11 cellular contexts compared by ENCODE assay signal in genomic region chr9:91119679-91120078, GRCh38.
DNase-seq lines count a peak whose midpoint lies in the region; ATAC-seq, FAIRE-seq and TF ChIP-seq lines count a peak whose summit lies in the region.
"Had no signal": no experiment of that assay in that cellular context is flagged by ENCODE, and none has a peak within 500 bp of the region (broad histone marks: within the 10 kb centered on the region; RNA-seq: fewer than 3 reads in every experiment).

No MANE protein-coding gene starts in this region.

- H3K4me2 ChIP-seq in astrocyte (ENCODE audit: low read length): peak overlapping the region; percentile 79

- peaks cover 23% of the 10 kb centered on the region for H3K4me1 Mint-ChIP-seq in astrocyte (ENCODE audit: low read depth, unreplicated experiment)

- no peaks in the 10 kb centered on the region for H3K9me3 ChIP-seq in astrocyte (ENCODE audit: insufficient read depth, low read depth, low read length)
- no peaks in the 10 kb centered on the region for H3K9me3 ChIP-seq in right cardiac atrium (ENCODE audit: control insufficient read depth, low read length)
- no peaks in the 10 kb centered on the region for H3K9me3 ChIP-seq in tibial artery
- peaks cover 0 to 7% (median 0%) of the 10 kb centered on the region in 8 donors for H3K9me3 ChIP-seq in spleen

- peak overlapping the region; percentile 45 for H3K9ac ChIP-seq in astrocyte (ENCODE audit: low read length)

- FAIRE-seq in astrocyte (lab: Jason Lieb, UNC) (peak; percentile 99), GM19239 (lab: Jason Lieb, UNC) (no peak)

- DNase-seq in HS-27A (ENCODE audit: low read depth) (peak; percentile 68), astrocyte (ENCODE audit: low read depth) (peak; percentile 43), right cardiac atrium (no peak), tibial artery (no peak), GM19239 (ENCODE audit: insufficient read length, low spot score) (no peak), spleen (no peak), GM19238 (ENCODE audit: insufficient read length, low spot score) (no peak)
- DNase-seq: activated naive CD8-positive, alpha-beta T cell treated with anti-CD3 and anti-CD28 coated beads, Interleukin-2, amount 10 ng/mL, durations not matched to agents 7 days and 5 days; MM.1S; NCI-H69; T-helper 1 cell had no signal

- H3K4me1 ChIP-seq in astrocyte (ENCODE audit: insufficient read depth, low read length): peaks cover 23% of the 10 kb centered on the region
- no peaks in the 10 kb centered on the region for H3K4me1 ChIP-seq in right cardiac atrium (ENCODE audit: control insufficient read depth, insufficient read depth, low read length)
- peaks cover 0 to 46% (median 35%) of the 10 kb centered on the region in 4 donors for H3K4me1 ChIP-seq in tibial artery
- H3K4me1 ChIP-seq in spleen: peaks cover 0 to 21% (median 12%) of the 10 kb centered on the region in 6 donors

- no peaks in the 10 kb centered on the region for H3K79me2 ChIP-seq in astrocyte (ENCODE audit: insufficient read depth, low read length)

- no peaks in the 10 kb centered on the region for H3K36me3 Mint-ChIP-seq in astrocyte (ENCODE audit: low read depth, unreplicated experiment)

- intact Hi-C loops in right cardiac atrium (cut with DNase I) (loop anchor here in 1 of 4 donors (2.0 kb wide), 1 partner anchor 73 kb away; no protein-coding TSS in a partner anchor), tibial artery (cut with DNase I; ENCODE audit: low total_unique reads) (loop anchor here (2.0 to 5.0 kb wide), 2 partner anchors 19 to 73 kb away; no protein-coding TSS in a partner anchor), spleen (cut with DNase I; ENCODE audit: low total_unique reads) (no loop called here)

- no peak overlapping the region for H3K4me3 Mint-ChIP-seq in astrocyte (ENCODE audit: unreplicated experiment)
- H3K4me3 Mint-ChIP-seq: activated naive CD8-positive, alpha-beta T cell treated with anti-CD3 and anti-CD28 coated beads, Interleukin-2, amount 10 ng/mL, durations not matched to agents 7 days and 5 days had no signal

- peak overlapping the region; percentile 63 for H3K27ac Mint-ChIP-seq in astrocyte (ENCODE audit: unreplicated experiment)
- H3K27ac Mint-ChIP-seq: activated naive CD8-positive, alpha-beta T cell treated with anti-CD3 and anti-CD28 coated beads, Interleukin-2, amount 10 ng/mL, durations not matched to agents 7 days and 5 days had no signal

- WGBS in right cardiac atrium: 55% methylated on average over 3 of the region's 3 CpGs
- whole genome bisulfite sequencing in spleen, 5 donors: 90 to 95% (median 93%) methylated on average over 3 of the region's 3 CpGs

- H3K4me3 ChIP-seq in astrocyte (ENCODE audit: insufficient read depth, low read depth, low read length) (no peak overlapping the region), right cardiac atrium (ENCODE audit: low read length) (no peak overlapping the region), tibial artery (no peak overlapping the region), spleen (no peak overlapping the region)

- ATAC-seq in right cardiac atrium: no peak

- no peaks in the 10 kb centered on the region for H3K27me3 Mint-ChIP-seq in astrocyte (ENCODE audit: low read depth, unreplicated experiment)

- TF ChIP-seq CTCF in astrocyte (IDR thresholded peaks at IDR 0.05; ENCODE audit: insufficient read depth, low read depth, low read length): no peak
- no peak for TF ChIP-seq CTCF in tibial artery (IDR thresholded peaks at IDR 0.05)
- no peak for TF ChIP-seq CTCF in spleen (IDR thresholded peaks at IDR 0.05 in 8 of 11, conservative IDR thresholded peaks at IDR 0.05 in 3 of 11)

- no peak overlapping the region for H2AFZ ChIP-seq in astrocyte (ENCODE audit: low read depth, low read length)

- H3K27me3 ChIP-seq in astrocyte (ENCODE audit: insufficient read depth, low read length) (peaks cover 3% of the 10 kb centered on the region), right cardiac atrium (ENCODE audit: control insufficient read depth, insufficient read depth) (no peaks in the 10 kb centered on the region), tibial artery (no peaks in the 10 kb centered on the region), spleen (replicated peaks in 1 of 7) (peaks cover 0 to 17% (median 0%) of the 10 kb centered on the region in 7 donors)

- no peaks in the 10 kb centered on the region for H3K36me3 ChIP-seq in astrocyte (ENCODE audit: insufficient read depth, low read length)
- no peaks in the 10 kb centered on the region for H3K36me3 ChIP-seq in tibial artery
- H3K36me3 ChIP-seq in spleen: no peaks in the 10 kb centered on the region

- peak overlapping the region; percentile 36 for H3K27ac ChIP-seq in astrocyte (ENCODE audit: low read depth, low read length)
- H3K27ac ChIP-seq in right cardiac atrium (ENCODE audit: low read length): peak overlapping the region; percentile 78
- H3K27ac ChIP-seq in tibial artery: peak overlapping the region; percentile 72 to 83
- no peak overlapping the region for H3K27ac ChIP-seq in spleen

- no peak for TF ChIP-seq POLR2A in spleen (IDR thresholded peaks at IDR 0.05)

- no peaks in the 10 kb centered on the region for H4K20me1 ChIP-seq in astrocyte (ENCODE audit: insufficient read depth, low read length)

- H3K9me3 Mint-ChIP-seq in astrocyte (ENCODE audit: unreplicated experiment): peaks cover 15% of the 10 kb centered on the region

Comparison
In these comparisons a context has a peak if more than half of its experiments do, and no peak if none do; other contexts are left out.
1. DNase-seq: peak in HS-27A (single experiment) and astrocyte (single experiment); none in right cardiac atrium (0 of 3), tibial artery (0 of 2), GM19239 (single experiment), spleen (single experiment) and GM19238 (single experiment).
2. H3K27ac ChIP-seq: peak in astrocyte (single experiment), right cardiac atrium (single experiment) and tibial artery (2 of 2); none in spleen (0 of 8).